ENCODE assay signal across 1 cellular context in genomic region chr21:45076245-45076661, GRCh38.
TF ChIP-seq lines count a peak whose summit lies in the region.

No MANE protein-coding gene starts in this region.

TF ChIP-seq in IMR-90, 13 proteins besides CTCF, POLR2A, EP300 and RAD21 (continued from another document):
- TF ChIP-seq CEBPB (IDR thresholded peaks at IDR 0.05; ENCODE audit: low read depth, low read length) (no peak), MXI1 (IDR thresholded peaks at IDR 0.05; ENCODE audit: borderline replicate concordance, low read depth, low read length) (no peak)
